ENCODE assay signal across 29 cellular contexts in genomic region chr7:5602734-5603133, GRCh38.
"Had no signal": no experiment of that assay in that cellular context is flagged by ENCODE, and none has a peak within 500 bp of the region (broad histone marks: within the 10 kb centered on the region; RNA-seq: fewer than 3 reads in every experiment).

No MANE protein-coding gene starts in this region.

- H3K36me3 Mint-ChIP-seq: activated CD8-positive, alpha-beta memory T cell treated with anti-CD3 and anti-CD28 coated beads, Interleukin-2, amount 10 ng/mL, durations not matched to agents 7 days and 5 days; activated naive CD4-positive, alpha-beta T cell treated with anti-CD3 and anti-CD28 coated beads, Interleukin-2, amount 50 U/mL, for 72 hours; IgD-negative memory B cell had no signal

- H3K27me3 Mint-ChIP-seq: activated CD4-positive, alpha-beta T cell treated with anti-CD3 and anti-CD28 coated beads, Interleukin-2, amount 10 ng/mL, durations not matched to agents 24 days and 14 days; activated CD8-positive, alpha-beta memory T cell treated with anti-CD3 and anti-CD28 coated beads, Interleukin-2, amount 10 ng/mL, durations not matched to agents 7 days and 5 days; activated T-cell treated with anti-CD3 and anti-CD28 coated beads, Interleukin-2, amount 50 U/mL, for 24 hours had no signal

- H3K9ac ChIP-seq: KMS-11 had no signal

- H3K27ac ChIP-seq: ascending aorta, KMS-11 had no signal

- H3K4me3 ChIP-seq: ascending aorta had no signal

- ATAC-seq: activated CD8-positive, alpha-beta memory T cell treated with anti-CD3 and anti-CD28 coated beads, Interleukin-2, amount 10 ng/mL, durations not matched to agents 7 days and 5 days; activated naive CD4-positive, alpha-beta T cell treated with anti-CD3 and anti-CD28 coated beads, Interleukin-2, amount 50 U/mL, for 72 hours; activated naive CD8-positive, alpha-beta T cell treated with anti-CD3 and anti-CD28 coated beads, Interleukin-2, amount 50 U/mL, for 24 hours; Panc1 had no signal

- H3K4me3 Mint-ChIP-seq: activated CD4-positive, alpha-beta T cell treated with anti-CD3 and anti-CD28 coated beads, Interleukin-2, amount 10 ng/mL, durations not matched to agents 24 days and 14 days; activated CD8-positive, alpha-beta memory T cell treated with anti-CD3 and anti-CD28 coated beads, Interleukin-2, amount 10 ng/mL, durations not matched to agents 7 days and 5 days; activated naive CD8-positive, alpha-beta T cell treated with anti-CD3 and anti-CD28 coated beads, Interleukin-2, amount 50 U/mL, for 24 hours; activated T-cell treated with anti-CD3 and anti-CD28 coated beads, Interleukin-2, amount 50 U/mL, for 24 hours; activated T-helper 1 cell treated with anti-CD3 and anti-CD28 coated beads, Interleukin-12 subunit alpha, Interleukin-12 subunit beta, Interleukin-2, Interleukin-4 antibody, amounts not matched to agents 30 ng/mL and 10 ng/mL and 1 ng/mL, durations not matched to agents 14 hours and 24 hours and 36 hours; brain; IgD-negative memory B cell; T-helper 1 cell treated with Interleukin-12 subunit alpha and Interleukin-12 subunit beta and Interleukin-4 antibody, amounts not matched to agents 30 μg/mL and 1 μg/mL, for 36 hours had no signal

- H3K4me1 Mint-ChIP-seq: activated CD4-positive, alpha-beta T cell treated with anti-CD3 and anti-CD28 coated beads, Interleukin-2, amount 10 ng/mL, durations not matched to agents 24 days and 14 days; activated CD8-positive, alpha-beta memory T cell treated with anti-CD3 and anti-CD28 coated beads, Interleukin-2, amount 10 ng/mL, durations not matched to agents 7 days and 5 days; activated naive CD8-positive, alpha-beta T cell treated with anti-CD3 and anti-CD28 coated beads, Interleukin-2, amount 50 U/mL, for 24 hours; IgD-negative memory B cell had no signal

- H3K27me3 ChIP-seq: ascending aorta had no signal

- H3K9me3 ChIP-seq: ascending aorta had no signal

- H3K9me3 Mint-ChIP-seq: activated CD4-positive, alpha-beta T cell treated with anti-CD3 and anti-CD28 coated beads, Interleukin-2, amount 10 ng/mL, durations not matched to agents 24 days and 14 days; activated naive CD4-positive, alpha-beta T cell treated with anti-CD3 and anti-CD28 coated beads, Interleukin-2, amount 50 U/mL, for 72 hours; activated naive CD8-positive, alpha-beta T cell treated with anti-CD3 and anti-CD28 coated beads, Interleukin-2, amount 50 U/mL, for 24 hours; activated T-cell treated with anti-CD3 and anti-CD28 coated beads, Interleukin-2, amount 50 U/mL, for 24 hours; activated T-helper 1 cell treated with anti-CD3 and anti-CD28 coated beads, Interleukin-12 subunit alpha, Interleukin-12 subunit beta, Interleukin-2, Interleukin-4 antibody, amounts not matched to agents 30 ng/mL and 10 ng/mL and 1 ng/mL, durations not matched to agents 14 hours and 24 hours and 36 hours; IgD-negative memory B cell; T-helper 1 cell treated with Interleukin-12 subunit alpha and Interleukin-12 subunit beta and Interleukin-4 antibody, amounts not matched to agents 30 μg/mL and 1 μg/mL, for 36 hours had no signal

- H3K4me2 ChIP-seq: KMS-11 had no signal

- H3K27ac Mint-ChIP-seq: activated CD4-positive, alpha-beta T cell treated with anti-CD3 and anti-CD28 coated beads, Interleukin-2, amount 10 ng/mL, durations not matched to agents 24 days and 14 days; activated CD8-positive, alpha-beta memory T cell treated with anti-CD3 and anti-CD28 coated beads, Interleukin-2, amount 10 ng/mL, durations not matched to agents 7 days and 5 days; activated naive CD4-positive, alpha-beta T cell treated with anti-CD3 and anti-CD28 coated beads, Interleukin-2, amount 50 U/mL, for 72 hours; activated naive CD8-positive, alpha-beta T cell treated with anti-CD3 and anti-CD28 coated beads, Interleukin-2, amount 50 U/mL, for 24 hours; activated T-cell treated with anti-CD3 and anti-CD28 coated beads, Interleukin-2, amount 50 U/mL, for 24 hours; activated T-helper 1 cell treated with anti-CD3 and anti-CD28 coated beads, Interleukin-12 subunit alpha, Interleukin-12 subunit beta, Interleukin-2, Interleukin-4 antibody, amounts not matched to agents 30 ng/mL and 10 ng/mL and 1 ng/mL, durations not matched to agents 14 hours and 24 hours and 36 hours; IgD-negative memory B cell; T-helper 1 cell treated with Interleukin-12 subunit alpha and Interleukin-12 subunit beta and Interleukin-4 antibody, amounts not matched to agents 30 μg/mL and 1 μg/mL, for 36 hours had no signal

- DNase-seq: activated CD4-positive, alpha-beta T cell treated with anti-CD3 and anti-CD28 coated beads for 1 hour; activated CD4-positive, alpha-beta T cell treated with anti-CD3 and anti-CD28 coated beads, Interleukin-2, amount 10 ng/mL, durations not matched to agents 24 days and 14 days; activated CD4-positive, alpha-beta T cell treated with anti-CD3 and anti-CD28 coated beads, Interleukin-2, amount 50 U/mL, for 48 hours; activated CD8-positive, alpha-beta memory T cell treated with anti-CD3 and anti-CD28 coated beads, Interleukin-2, amount 10 ng/mL, durations not matched to agents 7 days and 5 days; activated effector memory CD4-positive, alpha-beta T cell treated with Interleukin-2 at 50 U/mL for 16 hours; activated naive CD4-positive, alpha-beta T cell; activated naive CD8-positive, alpha-beta T cell treated with anti-CD3 and anti-CD28 coated beads, Interleukin-2, amount 50 U/mL, for 24 hours; activated T-cell treated with anti-CD3 and anti-CD28 coated beads, Interleukin-2, amount 50 U/mL, for 24 hours; amniotic stem cell; NCI-H1092; NCI-H1417 treated with DMSO at 0.1 percent for 48 hours; NCI-H1694; NCI-H2029; NCI-H2107; NCI-H2171 treated with DMSO at 0.1 percent for 48 hours; NCI-H226; NCI-H526; NK-92 treated with Interleukin-12 subunit alpha and Interleukin-12 subunit beta, amount 100 ng/mL, for 24 hours; OCI-M1; RPMI8226; SHP77 treated with DMSO at 0.1 percent for 48 hours had no signal
